Comparison of ENCODE assay signal across 1 cellular context in the genomic region with DNA sequence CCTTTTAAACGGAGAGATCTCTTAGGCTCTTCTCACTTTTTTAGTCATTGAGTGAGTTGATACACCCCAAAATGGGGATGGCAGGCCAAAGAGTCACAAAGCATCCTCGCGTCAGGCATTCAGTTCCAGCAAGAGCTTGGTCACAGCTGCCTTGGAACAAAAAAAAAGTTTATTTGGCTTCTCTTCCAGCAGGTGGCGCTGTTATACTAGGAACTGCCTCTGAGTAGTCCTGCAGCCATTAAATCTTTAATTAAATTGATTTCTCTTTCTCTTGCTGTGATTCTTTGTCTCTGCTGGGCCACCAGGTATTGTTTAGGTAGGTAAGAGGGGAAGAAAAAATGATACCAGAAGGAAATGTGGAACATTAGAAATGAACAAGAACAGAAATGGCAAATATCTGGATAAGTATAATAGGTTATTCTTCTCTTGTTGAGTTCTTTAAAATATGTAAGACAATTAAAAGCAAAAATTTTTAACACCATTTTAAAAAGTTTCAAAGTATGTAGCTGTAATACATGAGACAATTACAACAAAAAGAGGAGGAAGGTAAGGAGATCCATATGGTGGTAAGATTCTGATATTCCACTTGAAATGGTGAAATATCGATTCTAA.
TF ChIP-seq lines count a peak whose summit lies in the region.

No MANE protein-coding gene starts in this region.

TF ChIP-seq in GM12878, 131 proteins besides CTCF, POLR2A, EP300 and RAD21 (continued from another document):
- TF ChIP-seq, protein P1, sequence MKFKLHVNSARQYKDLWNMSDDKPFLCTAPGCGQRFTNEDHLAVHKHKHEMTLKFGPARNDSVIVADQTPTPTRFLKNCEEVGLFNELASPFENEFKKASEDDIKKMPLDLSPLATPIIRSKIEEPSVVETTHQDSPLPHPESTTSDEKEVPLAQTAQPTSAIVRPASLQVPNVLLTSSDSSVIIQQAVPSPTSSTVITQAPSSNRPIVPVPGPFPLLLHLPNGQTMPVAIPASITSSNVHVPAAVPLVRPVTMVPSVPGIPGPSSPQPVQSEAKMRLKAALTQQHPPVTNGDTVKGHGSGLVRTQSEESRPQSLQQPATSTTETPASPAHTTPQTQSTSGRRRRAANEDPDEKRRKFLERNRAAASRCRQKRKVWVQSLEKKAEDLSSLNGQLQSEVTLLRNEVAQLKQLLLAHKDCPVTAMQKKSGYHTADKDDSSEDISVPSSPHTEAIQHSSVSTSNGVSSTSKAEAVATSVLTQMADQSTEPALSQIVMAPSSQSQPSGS (IDR thresholded peaks at IDR 0.05; ENCODE audit: low read length), result no peak
- no peak for TF ChIP-seq NFIC (IDR thresholded peaks at IDR 0.05; ENCODE audit: low read depth, low read length)
- TF ChIP-seq DPF2 (IDR thresholded peaks at IDR 0.05), result no peak
- TF ChIP-seq, protein P2, sequence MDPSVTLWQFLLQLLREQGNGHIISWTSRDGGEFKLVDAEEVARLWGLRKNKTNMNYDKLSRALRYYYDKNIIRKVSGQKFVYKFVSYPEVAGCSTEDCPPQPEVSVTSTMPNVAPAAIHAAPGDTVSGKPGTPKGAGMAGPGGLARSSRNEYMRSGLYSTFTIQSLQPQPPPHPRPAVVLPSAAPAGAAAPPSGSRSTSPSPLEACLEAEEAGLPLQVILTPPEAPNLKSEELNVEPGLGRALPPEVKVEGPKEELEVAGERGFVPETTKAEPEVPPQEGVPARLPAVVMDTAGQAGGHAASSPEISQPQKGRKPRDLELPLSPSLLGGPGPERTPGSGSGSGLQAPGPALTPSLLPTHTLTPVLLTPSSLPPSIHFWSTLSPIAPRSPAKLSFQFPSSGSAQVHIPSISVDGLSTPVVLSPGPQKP (IDR thresholded peaks at IDR 0.05; ENCODE audit: low read depth, low read length), result no peak
- TF ChIP-seq SMC3 (IDR thresholded peaks at IDR 0.05; ENCODE audit: borderline replicate concordance, low read length), result peak; percentile 93
- no peak for TF ChIP-seq TCF7 (IDR thresholded peaks at IDR 0.05; ENCODE audit: borderline replicate concordance)
- TF ChIP-seq POLR2AphosphoS2 (IDR thresholded peaks at IDR 0.05; ENCODE audit: low read depth, low read length), result no peak
- no peak for TF ChIP-seq EGR1 (IDR thresholded peaks at IDR 0.05; ENCODE audit: borderline replicate concordance in 1 of 2, low read depth in 2 of 2, low read length in 2 of 2)
- peak; percentile 41; the same call in 1 of the 2 replicates for TF ChIP-seq ZNF384 (IDR thresholded peaks at IDR 0.05; ENCODE audit: borderline replicate concordance, low read depth, low read length)
- no peak for TF ChIP-seq ZNF207 (IDR thresholded peaks at IDR 0.05; ENCODE audit: borderline replicate concordance)
- TF ChIP-seq, protein P3, sequence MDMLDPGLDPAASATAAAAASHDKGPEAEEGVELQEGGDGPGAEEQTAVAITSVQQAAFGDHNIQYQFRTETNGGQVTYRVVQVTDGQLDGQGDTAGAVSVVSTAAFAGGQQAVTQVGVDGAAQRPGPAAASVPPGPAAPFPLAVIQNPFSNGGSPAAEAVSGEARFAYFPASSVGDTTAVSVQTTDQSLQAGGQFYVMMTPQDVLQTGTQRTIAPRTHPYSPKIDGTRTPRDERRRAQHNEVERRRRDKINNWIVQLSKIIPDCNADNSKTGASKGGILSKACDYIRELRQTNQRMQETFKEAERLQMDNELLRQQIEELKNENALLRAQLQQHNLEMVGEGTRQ (IDR thresholded peaks at IDR 0.05; ENCODE audit: borderline replicate concordance, low read depth, low read length), result no peak
- no peak for TF ChIP-seq HDGF (IDR thresholded peaks at IDR 0.05)
TF ChIP-seq in GM12878: peak in this region for 3.
